In genomic region chr6:89951574-89952360, GRCh38 we compare ENCODE assay signal across 1 cellular context.
TF ChIP-seq lines count a peak whose summit lies in the region.

No MANE protein-coding gene starts in this region.

TF ChIP-seq in K562, 482 proteins besides CTCF, POLR2A, EP300 and RAD21 (continued from another document):
- peak in 1 of 2 experiments; percentile 52; a peak in 2 of 4 replicates for TF ChIP-seq NRF1 (conservative IDR thresholded peaks at IDR 0.05 in 1 of 2, IDR thresholded peaks at IDR 0.05 in 1 of 2)
- no peak for TF ChIP-seq IRF1 (CRISPR knock-in tag; IDR thresholded peaks at IDR 0.05; ENCODE audit: borderline replicate concordance)
- no peak for TF ChIP-seq MAFK (IDR thresholded peaks at IDR 0.05; ENCODE audit: low read length)
